Comparison of ENCODE assay signal across 12 cellular contexts in genomic region chr6:167930300-167930699, GRCh38.
DNase-seq lines count a peak whose midpoint lies in the region; FAIRE-seq and TF ChIP-seq lines count a peak whose summit lies in the region.
"Had no signal": no experiment of that assay in that cellular context is flagged by ENCODE, and none has a peak within 500 bp of the region (broad histone marks: within the 10 kb centered on the region; RNA-seq: fewer than 3 reads in every experiment).

No MANE protein-coding gene starts in this region.

- 72 to 85% (median 75%) methylated on average over 3 of the region's 3 CpGs for WGBS in spleen, 5 donors

- H3K4me3 ChIP-seq in epithelial cell of proximal tubule (ENCODE audit: low read depth, low read length) (no peak overlapping the region), spleen (no peak overlapping the region)
- H3K4me3 ChIP-seq: esophagus squamous epithelium, HAP-1 had no signal

- peak; percentile 16 for DNase-seq in DMS53 (lab: John Stamatoyannopoulos, UW)
- DNase-seq in DMS53 treated with DMSO at 0.1 percent for 48 hours (lab: John Stamatoyannopoulos, UW; ENCODE audit: unreplicated experiment): no peak
- peak; percentile 93 for DNase-seq in RCC 7860 (ENCODE audit: low spot score)
- DNase-seq in epithelial cell of proximal tubule (ENCODE audit: low read depth): peak; percentile 49
- peak; percentile 81 for DNase-seq in renal cortical epithelial cell (ENCODE audit: low read depth)
- no peak for DNase-seq in spleen
- DNase-seq in NCI-H146 treated with DMSO at 0.1 percent for 48 hours (lab: John Stamatoyannopoulos, UW; ENCODE audit: unreplicated experiment): no peak
- DNase-seq in KBM-7: no peak
- DNase-seq: activated naive CD8-positive, alpha-beta T cell treated with anti-CD3 and anti-CD28 coated beads, Interleukin-2, amount 10 ng/mL, durations not matched to agents 7 days and 5 days; esophagus squamous epithelium had no signal

- TF ChIP-seq CTCF in epithelial cell of proximal tubule (conservative IDR thresholded peaks at IDR 0.05; ENCODE audit: low read depth, low read length) (no peak), spleen (IDR thresholded peaks at IDR 0.05 in 8 of 11, conservative IDR thresholded peaks at IDR 0.05 in 3 of 11) (no peak)

- TF ChIP-seq POLR2A in spleen (IDR thresholded peaks at IDR 0.05): no peak

- peaks cover 0 to 90% (median 16%) of the 10 kb centered on the region in 6 donors for H3K36me3 ChIP-seq in spleen

- peak; percentile 97 for FAIRE-seq in RCC 7860 (lab: Jason Lieb, UNC)

- no peaks in the 10 kb centered on the region for H3K4me1 ChIP-seq in spleen
- H3K4me1 ChIP-seq: esophagus squamous epithelium, HAP-1 had no signal

- H3K27me3 ChIP-seq in spleen (replicated peaks in 1 of 7): no peaks in the 10 kb centered on the region
- H3K27me3 ChIP-seq: esophagus squamous epithelium had no signal

- in situ Hi-C loops in KBM-7 (cut with MboI; ENCODE audit: low pct_unique_long_range_greater_than_20kb, low sequenced_read_pairs): no loop called here

- no peaks in the 10 kb centered on the region for H3K9me3 ChIP-seq in spleen
- H3K9me3 ChIP-seq: esophagus squamous epithelium, HAP-1 had no signal

- intact Hi-C loops in spleen (cut with DNase I; ENCODE audit: low total_unique reads): no loop called here

- H3K27ac ChIP-seq in spleen: no peak overlapping the region
- H3K27ac ChIP-seq: 22Rv1, esophagus squamous epithelium had no signal

Comparison
In these comparisons a context has a peak if more than half of its experiments do, and no peak if none do; other contexts are left out.
1. DNase-seq: peak in DMS53 (single experiment), RCC 7860 (single experiment), epithelial cell of proximal tubule (single experiment) and renal cortical epithelial cell (single experiment); none in DMS53 treated with DMSO at 0.1 percent for 48 hours (single experiment), spleen (single experiment), NCI-H146 treated with DMSO at 0.1 percent for 48 hours (single experiment) and KBM-7 (single experiment).